ENCODE assay signal across 8 cellular contexts in the genomic region with DNA sequence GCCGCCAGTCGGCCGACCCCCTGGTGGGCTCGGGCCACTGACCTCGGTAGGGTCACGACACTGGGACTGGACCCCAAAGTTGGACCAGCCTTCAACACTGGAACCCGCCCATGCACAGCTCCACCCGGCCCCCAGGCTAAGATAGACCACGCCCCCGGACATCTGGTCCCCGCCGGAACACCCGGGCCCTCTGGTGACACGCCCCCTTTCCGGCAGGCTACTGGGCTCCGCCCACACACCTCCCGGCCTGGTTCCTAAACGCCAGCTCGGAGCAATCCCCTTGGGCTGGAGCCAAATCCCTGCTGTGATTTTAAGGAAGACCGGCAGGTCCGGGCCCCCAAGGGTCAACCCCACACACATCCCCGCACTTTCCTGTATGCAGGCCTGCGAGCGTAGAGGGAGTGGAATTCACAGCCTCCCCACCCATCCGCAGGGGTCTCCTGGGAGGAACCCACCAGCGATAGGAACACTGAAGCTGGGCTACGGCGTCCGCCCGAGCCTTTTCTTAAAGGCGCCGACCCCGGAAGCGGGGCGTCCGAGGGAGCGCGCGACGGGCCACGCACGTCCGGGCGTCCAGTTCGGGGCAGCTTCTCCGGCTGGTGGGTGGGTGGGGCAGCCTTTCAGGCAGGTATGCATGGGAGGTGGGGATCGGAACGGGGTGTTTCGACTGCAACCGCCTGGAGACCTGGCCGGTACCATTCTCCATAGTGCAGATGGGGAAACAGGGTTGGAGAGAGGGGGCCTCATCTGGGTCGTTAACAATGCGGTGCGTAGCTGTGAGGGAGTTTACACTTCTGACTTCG. TPM values are rescaled to one million over a fixed set of nuclear protein-coding genes. Genes with fewer than 3 reads are reported as not detected.
DNase-seq lines count a peak whose midpoint lies in the region; ATAC-seq and TF ChIP-seq lines count a peak whose summit lies in the region.

Gene HEMK1 (plus strand): TSS at position 576 of the 803 bp plus-strand sequence. CDS start 1,583 bp downstream, outside the sequence.

- H3K36me3 Mint-ChIP-seq in activated T-helper 2 cell treated with anti-CD3 and anti-CD28 coated beads, Interferon-gamma antibody, Interleukin-2, Interleukin-4, amounts not matched to agents 10 μg/mL and 5 μg/mL and 100 μg/mL, durations not matched to agents 14 hours and 24 hours and 36 hours (ENCODE audit: low read depth), result peaks cover 47% of the 10 kb centered on the region
- H3K36me3 Mint-ChIP-seq in naive thymus-derived CD8-positive, alpha-beta T cell, result peaks cover 0 to 3% (median 0%) of the 10 kb centered on the region in 3 donors

- no peaks in the 10 kb centered on the region for H3K9me3 ChIP-seq in DOHH2 (ENCODE audit: control insufficient read depth, insufficient read depth, low read length)
- no peaks in the 10 kb centered on the region for H3K9me3 ChIP-seq in GM23248 (ENCODE audit: low read depth)
- no peaks in the 10 kb centered on the region for H3K9me3 ChIP-seq in RWPE2 (ENCODE audit: severe bottlenecking)
- no peaks in the 10 kb centered on the region for H3K9me3 ChIP-seq in fibroblast of lung (ENCODE audit: control insufficient read depth, insufficient read depth, low read depth, low read length)

- POLR2A ChIA-PET in naive thymus-derived CD8-positive, alpha-beta T cell (lab: Charles Lee), result interaction anchor here (0.5 to 18.7 kb wide), 33 partner anchors 8 to 1426 kb away, joined by 3 to 623 read pairs (median 4); partner anchors contain the start of genes CACNA2D2, CISH, CYB561D2 and DOCK3

- H3K9ac ChIP-seq in GM23248, result peak within 1 kb of the TSS; percentile 98
- H3K9ac ChIP-seq in fibroblast of lung (ENCODE audit: insufficient read depth, low read length), result peak within 1 kb of the TSS; percentile 85

- no peak for TF ChIP-seq CTCF in DOHH2 (IDR thresholded peaks at IDR 0.05; ENCODE audit: low read depth, low read length, poor library complexity, severe bottlenecking)
- TF ChIP-seq CTCF in RWPE2 (IDR thresholded peaks at IDR 0.05; ENCODE audit: poor library complexity, severe bottlenecking), result no peak
- TF ChIP-seq CTCF in fibroblast of lung (conservative IDR thresholded peaks at IDR 0.05 in 1 of 2, IDR thresholded peaks at IDR 0.05 in 1 of 2; ENCODE audit: low read depth in 1 of 2, low read length in 2 of 2), result no peak

- H3K36me3 ChIP-seq in DOHH2 (ENCODE audit: control insufficient read depth, low read length) (peaks cover 10% of the 10 kb centered on the region), GM23248 (ENCODE audit: low read depth) (no peaks in the 10 kb centered on the region), RWPE2 (ENCODE audit: low read depth) (no peaks in the 10 kb centered on the region), fibroblast of lung (ENCODE audit: control insufficient read depth, insufficient read depth, low read length) (peaks cover 5% of the 10 kb centered on the region)

- no peaks in the 10 kb centered on the region for H3K9me2 ChIP-seq in DOHH2 (replicated peaks; ENCODE audit: control insufficient read depth, low read length)
- H3K9me2 ChIP-seq in GM23248 (ENCODE audit: insufficient read depth), result no peaks in the 10 kb centered on the region

- no peaks in the 10 kb centered on the region for H4K20me1 ChIP-seq in DOHH2 (ENCODE audit: control insufficient read depth, insufficient read depth, low read depth, low read length)
- H4K20me1 ChIP-seq in GM23248 (ENCODE audit: insufficient read depth), result no peaks in the 10 kb centered on the region
- H4K20me1 ChIP-seq in fibroblast of lung (ENCODE audit: control insufficient read depth, extremely low read depth, insufficient read depth, low read length), result no peaks in the 10 kb centered on the region

- H3K4me3 Mint-ChIP-seq in activated T-helper 2 cell treated with anti-CD3 and anti-CD28 coated beads, Interferon-gamma antibody, Interleukin-2, Interleukin-4, amounts not matched to agents 10 μg/mL and 5 μg/mL and 100 μg/mL, durations not matched to agents 14 hours and 24 hours and 36 hours (ENCODE audit: low read depth), result peak within 1 kb of the TSS; percentile 95
- H3K4me3 Mint-ChIP-seq in naive thymus-derived CD8-positive, alpha-beta T cell, result peak within 1 kb of the TSS; percentile 92 to 98 (median 97)

- H3K79me2 ChIP-seq in DOHH2 (ENCODE audit: control insufficient read depth, low read length) (peaks cover 10% of the 10 kb centered on the region), GM23248 (ENCODE audit: insufficient read depth) (peaks cover 18% of the 10 kb centered on the region), fibroblast of lung (ENCODE audit: control insufficient read depth, insufficient read depth, low read length) (peaks cover 7% of the 10 kb centered on the region)

- H3K4me1 ChIP-seq in DOHH2 (ENCODE audit: control insufficient read depth, low read length), result peaks cover 27% of the 10 kb centered on the region
- peaks cover 11% of the 10 kb centered on the region for H3K4me1 ChIP-seq in GM23248 (ENCODE audit: insufficient read depth)
- H3K4me1 ChIP-seq in RWPE2 (ENCODE audit: insufficient read depth, poor library complexity, severe bottlenecking), result peaks cover 9% of the 10 kb centered on the region
- H3K4me1 ChIP-seq in fibroblast of lung (ENCODE audit: control insufficient read depth, extremely low read depth, insufficient read depth, low read length), result peaks cover 5% of the 10 kb centered on the region

- peak within 1 kb of the TSS; percentile 86 for H2AFZ ChIP-seq in GM23248
- H2AFZ ChIP-seq in fibroblast of lung (ENCODE audit: low read length), result peak within 1 kb of the TSS; percentile 95

- intact Hi-C loops in activated T-helper 2 cell treated with anti-CD3 and anti-CD28 coated beads, Interferon-gamma antibody, Interleukin-2, Interleukin-4, amounts not matched to agents 10 μg/mL and 5 μg/mL and 100 μg/mL, durations not matched to agents 14 hours and 24 hours and 36 hours (cut with micrococcal nuclease), result loop anchor here (2.0 to 5.0 kb wide), 3 partner anchors 217 to 1373 kb away; partner anchors contain the start of genes CYB561D2, MANF, NPRL2 and PARP3

- no peaks in the 10 kb centered on the region for H3K27me3 Mint-ChIP-seq in activated T-helper 2 cell treated with anti-CD3 and anti-CD28 coated beads, Interferon-gamma antibody, Interleukin-2, Interleukin-4, amounts not matched to agents 10 μg/mL and 5 μg/mL and 100 μg/mL, durations not matched to agents 14 hours and 24 hours and 36 hours (ENCODE audit: low read depth)
- no peaks in the 10 kb centered on the region for H3K27me3 Mint-ChIP-seq in naive thymus-derived CD8-positive, alpha-beta T cell

- ATAC-seq in RWPE2 (ENCODE audit: low read depth), result peak; percentile 77
- peak; percentile 62 to 67 for ATAC-seq in naive thymus-derived CD8-positive, alpha-beta T cell

- no peaks in the 10 kb centered on the region for H3K9me3 Mint-ChIP-seq in activated T-helper 2 cell treated with anti-CD3 and anti-CD28 coated beads, Interferon-gamma antibody, Interleukin-2, Interleukin-4, amounts not matched to agents 10 μg/mL and 5 μg/mL and 100 μg/mL, durations not matched to agents 14 hours and 24 hours and 36 hours
- H3K9me3 Mint-ChIP-seq in naive thymus-derived CD8-positive, alpha-beta T cell, result no peaks in the 10 kb centered on the region

- H3K4me2 ChIP-seq in DOHH2 (ENCODE audit: low read length), result peak within 1 kb of the TSS; percentile 74
- H3K4me2 ChIP-seq in GM23248 (ENCODE audit: unreplicated experiment), result peak within 1 kb of the TSS; percentile 93
- peak within 1 kb of the TSS; percentile 93 for H3K4me2 ChIP-seq in fibroblast of lung (ENCODE audit: extremely low read depth, insufficient read depth, low read length)

- peak within 1 kb of the TSS; percentile 96 for H3K27ac Mint-ChIP-seq in activated T-helper 2 cell treated with anti-CD3 and anti-CD28 coated beads, Interferon-gamma antibody, Interleukin-2, Interleukin-4, amounts not matched to agents 10 μg/mL and 5 μg/mL and 100 μg/mL, durations not matched to agents 14 hours and 24 hours and 36 hours
- H3K27ac Mint-ChIP-seq in naive thymus-derived CD8-positive, alpha-beta T cell, result peak within 1 kb of the TSS; percentile 93 to 98 (median 96)

- WGBS in GM23248 (ENCODE audit: low coverage in 1 of 2, low lambda C conversion rate in 2 of 2, missing lambda C conversion rate in 2 of 2), 2 experiments, result 1% methylated on average over 50 to 53 of the region's 55 CpGs

- H3K27me3 ChIP-seq in DOHH2 (ENCODE audit: control insufficient read depth, low read length) (peaks cover 22% of the 10 kb centered on the region), GM23248 (replicated peaks; ENCODE audit: insufficient read depth) (no peaks in the 10 kb centered on the region), RWPE2 (ENCODE audit: insufficient read depth, poor library complexity, severe bottlenecking) (no peaks in the 10 kb centered on the region), fibroblast of lung (ENCODE audit: control insufficient read depth, insufficient read depth, low read length) (no peaks in the 10 kb centered on the region)

- H3F3A ChIP-seq in DOHH2 (ENCODE audit: control insufficient read depth, insufficient read depth) (no peaks in the 10 kb centered on the region), GM23248 (ENCODE audit: insufficient read depth) (0 out of 2 replicates have a peak, but pooled peaks cover 5% of the 10 kb centered on the region)

- in situ Hi-C loops in GM23248 (cut with MboI), result no loop called here

- H3K27ac ChIP-seq in DOHH2 (ENCODE audit: low read depth, low read length), result no peak within 1 kb of the TSS
- H3K27ac ChIP-seq in GM23248, result peak within 1 kb of the TSS; percentile 70
- peak within 1 kb of the TSS; percentile 59 for H3K27ac ChIP-seq in RWPE2 (ENCODE audit: poor library complexity, severe bottlenecking)
- H3K27ac ChIP-seq in fibroblast of lung (ENCODE audit: insufficient read depth, low read length), result peak within 1 kb of the TSS; percentile 86

- DNase-seq in GM23248 (peak; percentile 100), Kasumi-1 (lab: John Stamatoyannopoulos, UW) (peak; percentile 87), RWPE2 (ENCODE audit: low spot score) (peak; percentile 97), fibroblast of lung (ENCODE audit: low read depth in 2 of 2) (peak; percentile 91 to 95)
- DNase-seq in activated T-helper 2 cell treated with anti-CD3 and anti-CD28 coated beads, Interferon-gamma antibody, Interleukin-2, Interleukin-4, amounts not matched to agents 10 μg/mL and 5 μg/mL and 100 μg/mL, durations not matched to agents 14 hours and 24 hours and 36 hours (ENCODE audit: low spot score), result peak; percentile 93
- DNase-seq in naive thymus-derived CD8-positive, alpha-beta T cell, result peak; percentile 88 to 96 (median 93)
- DNase-seq in stimulated activated naive CD4-positive, alpha-beta T cell (lab: John Stamatoyannopoulos, UW), result peak; percentile 82 to 95 (median 90)

- peaks cover 66% of the 10 kb centered on the region for H3K4me1 Mint-ChIP-seq in activated T-helper 2 cell treated with anti-CD3 and anti-CD28 coated beads, Interferon-gamma antibody, Interleukin-2, Interleukin-4, amounts not matched to agents 10 μg/mL and 5 μg/mL and 100 μg/mL, durations not matched to agents 14 hours and 24 hours and 36 hours (ENCODE audit: low read depth)
- H3K4me1 Mint-ChIP-seq in naive thymus-derived CD8-positive, alpha-beta T cell, result peaks cover 36 to 79% (median 72%) of the 10 kb centered on the region in 4 donors

- H3K4me3 ChIP-seq in DOHH2 (ENCODE audit: low read length) (peak within 1 kb of the TSS; percentile 85), GM23248 (peak within 1 kb of the TSS; percentile 96), RWPE2 (ENCODE audit: severe bottlenecking) (peak within 1 kb of the TSS; percentile 54), fibroblast of lung (replicated peaks in 1 of 4; ENCODE audit: control extremely low read depth in 1 of 4, insufficient read depth in 1 of 4, low read depth in 3 of 4, low read length in 4 of 4) (peak within 1 kb of the TSS; percentile 89 to 99 (median 96))

RNA-seq across cellular contexts. Expression of gene HEMK1, which starts in this region (rescaled TPM):
- 15.8 and 15.9 TPM in 2 replicates for total RNA-seq in GM23248 (2014; rRNA removed; shearing (Covaris generic))
- polyA plus RNA-seq in GM23248 (2016; fragmentation: Nextera tagmentation; extraction: Ambion mirVana) (17.3 and 18.4 TPM in 2 replicates), fibroblast of lung (6.1 and 8.4 TPM in 2 replicates)
- 61.7 and 68.7 TPM in 2 replicates for total RNA-seq in activated T-helper 2 cell treated with anti-CD3 and anti-CD28 coated beads, Interferon-gamma antibody, Interleukin-2, Interleukin-4, amounts not matched to agents 10 μg/mL and 5 μg/mL and 100 μg/mL, durations not matched to agents 14 hours and 24 hours and 36 hours
- 8.2 and 12.7 TPM in 2 replicates for total RNA-seq in fibroblast of lung
- 11.9 and 14.5 TPM in 2 replicates for polyA plus RNA-seq in fibroblast of lung (2012)
- polyA minus RNA-seq in fibroblast of lung (ENCODE audit: low replicate concordance), result 14.7 and 18.1 TPM in 2 replicates
- total RNA-seq in naive thymus-derived CD8-positive, alpha-beta T cell, result 10 to 100 TPM; 65.1 to 67.1 TPM
- 10 to 100 TPM; 20.2 to 43.1 (median 30.3) TPM for polyA plus RNA-seq in naive thymus-derived CD8-positive, alpha-beta T cell
